17 cellular contexts compared by ENCODE assay signal in the genomic region with DNA sequence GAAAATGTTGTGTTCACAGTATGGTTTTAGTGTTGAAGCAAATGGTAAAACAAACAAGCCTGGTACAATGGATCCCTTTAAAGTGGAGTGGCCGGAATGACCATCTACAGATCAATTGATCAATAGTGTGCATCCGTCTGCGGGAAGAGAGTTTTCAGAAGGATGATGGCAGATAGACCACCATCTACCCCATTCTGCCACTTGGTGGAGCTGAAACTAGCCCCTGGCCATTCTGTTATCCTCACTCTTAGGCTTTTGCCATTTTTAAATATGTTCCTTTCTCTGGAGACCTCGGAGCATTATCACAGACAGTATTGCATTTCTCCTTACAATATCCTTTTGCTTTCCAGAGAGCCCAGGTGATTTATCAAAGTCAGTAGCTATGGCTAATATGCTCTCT.
DNase-seq lines count a peak whose midpoint lies in the region; ATAC-seq, FAIRE-seq and TF ChIP-seq lines count a peak whose summit lies in the region.
"Had no signal": no experiment of that assay in that cellular context is flagged by ENCODE, and none has a peak within 500 bp of the region (broad histone marks: within the 10 kb centered on the region; RNA-seq: fewer than 3 reads in every experiment).

No MANE protein-coding gene starts in this region.

- no peak overlapping the region for H2BK20ac ChIP-seq in H1 (ENCODE audit: low read length)

- H2AK5ac ChIP-seq in H1 (ENCODE audit: low read depth, low read length) = no peak overlapping the region

- no peak overlapping the region for H3K27ac Mint-ChIP-seq in MCF 10A (ENCODE audit: low read depth, unreplicated experiment)
- H3K27ac Mint-ChIP-seq: activated T-helper 17 cell treated with anti-CD3 and anti-CD28 coated beads, Interleukin-2, amount 50 U/mL, for 72 hours; effector memory CD8-positive, alpha-beta T cell; T-helper 1 cell treated with Interleukin-12 subunit alpha and Interleukin-12 subunit beta and Interleukin-4 antibody, amounts not matched to agents 30 μg/mL and 1 μg/mL, for 36 hours had no signal

- H4K91ac ChIP-seq in H1 (replicated peaks; ENCODE audit: insufficient read length, low read length) = no peak overlapping the region

- H2BK120ac ChIP-seq in H1 (replicated peaks; ENCODE audit: low read depth, low read length) = no peak overlapping the region

- H3K36me3 ChIP-seq in mammary epithelial cell (ENCODE audit: insufficient read depth, low read length) (no peaks in the 10 kb centered on the region), H1 (ENCODE audit: control insufficient read depth in 2 of 4, insufficient read depth in 4 of 4, low read length in 3 of 4) (no peaks in the 10 kb centered on the region)

- no peaks in the 10 kb centered on the region for H3K9me3 ChIP-seq in mammary epithelial cell (replicated peaks; ENCODE audit: insufficient read depth, low read length)
- no peaks in the 10 kb centered on the region for H3K9me3 ChIP-seq in H1 (ENCODE audit: insufficient read depth in 2 of 2, low read depth in 1 of 2, low read length in 1 of 2)

- H2AFZ ChIP-seq in mammary epithelial cell (ENCODE audit: low read depth, low read length) = peak overlapping the region; percentile 61
- H2AFZ ChIP-seq in H1 (ENCODE audit: low read length) = no peak overlapping the region

- no peak for TF ChIP-seq CTCF in mammary epithelial cell (conservative IDR thresholded peaks at IDR 0.05 in 1 of 2, IDR thresholded peaks at IDR 0.05 in 1 of 2; ENCODE audit: extremely low read depth in 1 of 2, insufficient read depth in 1 of 2, low read depth in 1 of 2, low read length in 2 of 2)
- no peak for TF ChIP-seq CTCF in MCF 10A (IDR thresholded peaks at IDR 0.05; ENCODE audit: unreplicated experiment)
- TF ChIP-seq CTCF in NB4 (IDR thresholded peaks at IDR 0.05; ENCODE audit: low read depth, low read length) = peak; percentile 9
- peak; percentile 7 to 59 (median 24); a peak in 3 of 4 replicates for TF ChIP-seq CTCF in H1 (IDR thresholded peaks at IDR 0.05; ENCODE audit: control extremely low read depth in 1 of 3, insufficient read depth in 1 of 3, low read depth in 1 of 3, low read length in 3 of 3)
- TF ChIP-seq CTCF in retinal pigment epithelial cell (conservative IDR thresholded peaks at IDR 0.05; ENCODE audit: low read depth, low read length) = peak; percentile 24
- TF ChIP-seq CTCF in omental fat pad (IDR thresholded peaks at IDR 0.05) = no peak

- BruUV-seq in mammary epithelial cell (replicated peaks; lab: Mats Ljungman, UMichigan) = no TSS peak
- BruUV-seq in MCF 10A (replicated peaks; lab: Mats Ljungman, UMichigan) = no TSS peak

- dilution Hi-C loops in mammary epithelial cell (cut with HindIII; ENCODE audit: low sequenced_read_pairs) = no loop called here

- in situ Hi-C loops in mammary epithelial cell (cut with MboI; ENCODE audit: low sequenced_read_pairs in 2 of 2) = no loop called here

- H3K27ac ChIP-seq in mammary epithelial cell (ENCODE audit: insufficient read depth, low read depth, low read length) (no peak overlapping the region), H1 (ENCODE audit: low read depth, low read length) (no peak overlapping the region)

- DNase-seq in mammary epithelial cell (no peak), MCF 10A (ENCODE audit: unreplicated experiment) (no peak), NB4 (ENCODE audit: low read depth) (peak; percentile 1), H1 (ENCODE audit: low read depth in 1 of 2, low spot score in 2 of 2) (no peak), retinal pigment epithelial cell (ENCODE audit: low read depth) (no peak), omental fat pad (ENCODE audit: low spot score) (no peak)
- DNase-seq: effector memory CD8-positive, alpha-beta T cell; hippocampal formation; left cardiac atrium; NCI-H1092; occipital lobe; SHP77 treated with DMSO at 0.1 percent for 48 hours; stimulated activated CD4-positive, alpha-beta T cell treated with anti-CD3 and anti-CD28 coated beads, Interleukin-2, amount 100 ng/mL, for 48 hours had no signal

- H3K79me1 ChIP-seq in H1 (ENCODE audit: low read depth, low read length) = no peaks in the 10 kb centered on the region

- no peaks in the 10 kb centered on the region for H3K23me2 ChIP-seq in H1 (ENCODE audit: low read depth, low read length)

- no peaks in the 10 kb centered on the region for H3K36me3 Mint-ChIP-seq in MCF 10A (ENCODE audit: insufficient read depth, unreplicated experiment)

- H3K4me3 ChIP-seq in mammary epithelial cell (replicated peaks in 1 of 3; ENCODE audit: insufficient read depth in 1 of 3, low read depth in 2 of 3, low read length in 3 of 3) = no peak overlapping the region
- no peak overlapping the region for H3K4me3 ChIP-seq in NB4 (ENCODE audit: low read depth, low read length)
- no peak overlapping the region for H3K4me3 ChIP-seq in H1 (ENCODE audit: extremely low read depth in 1 of 4, insufficient read depth in 2 of 4, low read depth in 3 of 4, low read length in 4 of 4)
- H3K4me3 ChIP-seq in retinal pigment epithelial cell (ENCODE audit: low read length) = no peak overlapping the region

- H3K27me3 Mint-ChIP-seq in MCF 10A (ENCODE audit: insufficient read depth, unreplicated experiment) = no peaks in the 10 kb centered on the region

- peak; percentile 33 to 57; a peak in 2 of 4 replicates for TF ChIP-seq RAD21 in H1 (IDR thresholded peaks at IDR 0.05 in 1 of 2, conservative IDR thresholded peaks at IDR 0.05 in 1 of 2; ENCODE audit: low read depth in 2 of 2, low read length in 2 of 2)

- H3K4me3 Mint-ChIP-seq in MCF 10A (ENCODE audit: unreplicated experiment) = no peak overlapping the region
- H3K4me3 Mint-ChIP-seq: activated T-helper 17 cell treated with anti-CD3 and anti-CD28 coated beads, Interleukin-2, amount 50 U/mL, for 72 hours; effector memory CD8-positive, alpha-beta T cell; T-helper 1 cell treated with Interleukin-12 subunit alpha and Interleukin-12 subunit beta and Interleukin-4 antibody, amounts not matched to agents 30 μg/mL and 1 μg/mL, for 36 hours had no signal

- no peak overlapping the region for H3K4me2 ChIP-seq in mammary epithelial cell (ENCODE audit: insufficient read depth, low read depth, low read length)
- H3K4me2 ChIP-seq in H1 (ENCODE audit: insufficient read depth in 1 of 2, low read depth in 2 of 2, low read length in 2 of 2) = no peak overlapping the region

- ATAC-seq in omental fat pad (ENCODE audit: low FRiP score) (no peak), GM21737 (IDR thresholded peaks at IDR 0.05; ENCODE audit: unreplicated experiment) (no peak), GM21717 (IDR thresholded peaks at IDR 0.05; ENCODE audit: unreplicated experiment) (no peak)
- ATAC-seq: activated T-helper 17 cell treated with anti-CD3 and anti-CD28 coated beads, Interleukin-2, amount 50 U/mL, for 72 hours; effector memory CD8-positive, alpha-beta T cell; left cardiac atrium had no signal

- no peak overlapping the region for H2BK5ac ChIP-seq in H1 (ENCODE audit: low read depth, low read length)

- CTCF ChIA-PET in mammary epithelial cell (lab: Charles Lee; ENCODE audit: low non-redundant PET) = no interaction called here
- CTCF ChIA-PET in MCF 10A (lab: Yijun Ruan, JAX) = interaction anchor here (0.6 to 1.5 kb wide), 4 partner anchors 18 to 358 kb away, joined by 3 to 5 read pairs (median 3); no protein-coding TSS in a partner anchor
- CTCF ChIA-PET in H1 (lab: Charles Lee; ENCODE audit: partially characterized antibody) = interaction anchor here (0.6 to 2.1 kb wide), 8 partner anchors 10 to 234 kb away, joined by 3 to 8 read pairs (median 5); no protein-coding TSS in a partner anchor

- no peaks in the 10 kb centered on the region for H4K20me1 ChIP-seq in mammary epithelial cell (ENCODE audit: insufficient read depth, low read length)
- H4K20me1 ChIP-seq in H1 (replicated peaks in 1 of 2; ENCODE audit: control insufficient read depth in 1 of 2, insufficient read depth in 2 of 2, low read length in 2 of 2) = no peaks in the 10 kb centered on the region

- no peak overlapping the region for H3K4ac ChIP-seq in H1 (replicated peaks; ENCODE audit: insufficient read length, low read depth, low read length)

- H4K5ac ChIP-seq in H1 (ENCODE audit: insufficient read length, low read depth, low read length) = no peak overlapping the region

- no peaks in the 10 kb centered on the region for H3K79me2 ChIP-seq in mammary epithelial cell (ENCODE audit: insufficient read depth, low read length)
- no peaks in the 10 kb centered on the region for H3K79me2 ChIP-seq in H1 (ENCODE audit: control insufficient read depth in 1 of 2, insufficient read depth in 2 of 2, low read length in 2 of 2)

- intact Hi-C loops in mammary epithelial cell (cut with micrococcal nuclease) (no loop called here), MCF 10A (cut with micrococcal nuclease) (no loop called here)

- H3K9me3 Mint-ChIP-seq in MCF 10A (ENCODE audit: unreplicated experiment) = no peaks in the 10 kb centered on the region
- H3K9me3 Mint-ChIP-seq: activated T-helper 17 cell treated with anti-CD3 and anti-CD28 coated beads, Interleukin-2, amount 50 U/mL, for 72 hours; effector memory CD8-positive, alpha-beta T cell; T-helper 1 cell treated with Interleukin-12 subunit alpha and Interleukin-12 subunit beta and Interleukin-4 antibody, amounts not matched to agents 30 μg/mL and 1 μg/mL, for 36 hours had no signal

- no peak overlapping the region for H2BK15ac ChIP-seq in H1 (ENCODE audit: low read length)

- FAIRE-seq in H1 (lab: Jason Lieb, UNC) = peak; percentile 36

- POLR2A ChIA-PET in MCF 10A (lab: Yijun Ruan, JAX) (no interaction called here), H1 (lab: Charles Lee; ENCODE audit: partially characterized antibody) (no interaction called here)

- H3K4me1 ChIP-seq in mammary epithelial cell (ENCODE audit: insufficient read depth, low read length) (peaks cover 16% of the 10 kb centered on the region), H1 (replicated peaks in 1 of 4; ENCODE audit: control insufficient read depth in 3 of 4, insufficient read depth in 4 of 4, low read length in 3 of 4) (no peaks in the 10 kb centered on the region)

- H3K18ac ChIP-seq in H1 (ENCODE audit: extremely low read depth, low read length) = no peak overlapping the region

- H4K8ac ChIP-seq in H1 (ENCODE audit: extremely low read depth, insufficient read depth, low read length) = no peak overlapping the region

- H3K9ac ChIP-seq in mammary epithelial cell (ENCODE audit: insufficient read depth, low read length) = no peak overlapping the region
- no peak overlapping the region for H3K9ac ChIP-seq in H1 (replicated peaks in 1 of 4; ENCODE audit: extremely low read depth in 1 of 4, low read depth in 3 of 4, low read length in 3 of 4)

- H3K4me1 Mint-ChIP-seq in MCF 10A (ENCODE audit: insufficient read depth, unreplicated experiment) = peaks cover 5% of the 10 kb centered on the region
- H3K4me1 Mint-ChIP-seq: activated T-helper 17 cell treated with anti-CD3 and anti-CD28 coated beads, Interleukin-2, amount 50 U/mL, for 72 hours had no signal

- no peak overlapping the region for H2BK12ac ChIP-seq in H1 (ENCODE audit: low read depth, low read length)

- no peak for TF ChIP-seq EP300 in H1 (IDR thresholded peaks at IDR 0.05; ENCODE audit: borderline replicate concordance in 1 of 2, low read depth in 2 of 2, low read length in 2 of 2)

- no peak overlapping the region for H3K56ac ChIP-seq in H1 (replicated peaks; ENCODE audit: insufficient read length, low read depth, low read length)

- H3K27me3 ChIP-seq in mammary epithelial cell (ENCODE audit: insufficient read depth, low read length) (no peaks in the 10 kb centered on the region), H1 (replicated peaks in 1 of 4; ENCODE audit: control insufficient read depth in 3 of 4, extremely low read depth in 1 of 4, insufficient read depth in 3 of 4, low read length in 3 of 4) (no peaks in the 10 kb centered on the region)

- no peak overlapping the region for H3K14ac ChIP-seq in H1 (ENCODE audit: insufficient read length)

- no peak overlapping the region for H3K23ac ChIP-seq in H1 (ENCODE audit: insufficient read length)

- TF ChIP-seq POLR2A in NB4 (IDR thresholded peaks at IDR 0.05; ENCODE audit: extremely low read depth, insufficient read length) (no peak), H1 (IDR thresholded peaks at IDR 0.05; ENCODE audit: control extremely low read depth in 1 of 2, low read depth in 2 of 2, low read length in 2 of 2) (no peak)

- 88% methylated on average over 4 of the region's 4 CpGs for WGBS in mammary epithelial cell (ENCODE audit: low coverage, missing lambda C conversion rate)
- WGBS in H1 (ENCODE audit: extremely low coverage in 1 of 2, insufficient coverage in 1 of 2, insufficient read length in 1 of 2, insufficient replicate concordance in 2 of 2, low coverage in 1 of 2, low lambda C conversion rate in 2 of 2, missing lambda C conversion rate in 1 of 2), 2 experiments = 89% methylated on average over 4 of the region's 4 CpGs; no CpG with 5 or more reads in 1 of the 2 experiments

Comparison
In these comparisons a context has a peak if more than half of its experiments do, and no peak if none do; other contexts are left out.
1. CTCF ChIP-seq: peak in NB4 (single experiment), H1 (3 of 3) and retinal pigment epithelial cell (single experiment); none in mammary epithelial cell (0 of 2), MCF 10A (single experiment) and omental fat pad (0 of 3).